10 cellular contexts compared by ENCODE assay signal in genomic region chr19:33226550-33227241, GRCh38.
A peak's percentile ranks its signal among the peaks of the same experiment; 100 is the strongest.
DNase-seq lines count a peak whose midpoint lies in the region.
"Had no signal": no experiment of that assay in that cellular context is flagged by ENCODE, and none has a peak within 500 bp of the region (broad histone marks: within the 10 kb centered on the region; RNA-seq: fewer than 3 reads in every experiment).

No MANE protein-coding gene starts in this region.

- DNase-seq in NCI-H345 (lab: John Stamatoyannopoulos, UW): peak; percentile 28
- no peak for DNase-seq in NCI-H345 treated with DMSO at 0.1 percent for 48 hours (lab: John Stamatoyannopoulos, UW; ENCODE audit: unreplicated experiment)
- peak; percentile 75 for DNase-seq in SW480 (ENCODE audit: low spot score)
- DNase-seq in stimulated activated CD8-positive, alpha-beta memory T cell treated with anti-CD3 and anti-CD28 coated beads, Interleukin-4, amount 100 ng/mL, for 48 hours: peak; percentile 33
- no peak for DNase-seq in hepatic stellate cell (ENCODE audit: low spot score)
- DNase-seq in hippocampal formation (lab: John Stamatoyannopoulos, UW): no peak
- no peak for DNase-seq in NCI-H1417 (lab: John Stamatoyannopoulos, UW)
- DNase-seq: activated CD4-positive, CD25-positive, alpha-beta regulatory T cell treated with anti-CD3 and anti-CD28 coated beads, Interleukin-2, amount 50 U/mL, for 72 hours; stimulated activated CD4-positive, alpha-beta T cell treated with anti-CD3 and anti-CD28 coated beads, Interleukin-2, amount 100 ng/mL, for 48 hours had no signal

- H3K4me3 ChIP-seq in iPS-11a (ENCODE audit: low read depth, low read length): peak overlapping the region; percentile 24

Comparison
In these comparisons a context has a peak if more than half of its experiments do, and no peak if none do; other contexts are left out.
1. DNase-seq: peak in NCI-H345 (single experiment), SW480 (single experiment) and stimulated activated CD8-positive, alpha-beta memory T cell treated with anti-CD3 and anti-CD28 coated beads, Interleukin-4, amount 100 ng/mL, for 48 hours (single experiment); none in NCI-H345 treated with DMSO at 0.1 percent for 48 hours (single experiment), hepatic stellate cell (single experiment), hippocampal formation (0 of 2) and NCI-H1417 (0 of 3).